ENCODE assay signal across 22 cellular contexts in the genomic region with DNA sequence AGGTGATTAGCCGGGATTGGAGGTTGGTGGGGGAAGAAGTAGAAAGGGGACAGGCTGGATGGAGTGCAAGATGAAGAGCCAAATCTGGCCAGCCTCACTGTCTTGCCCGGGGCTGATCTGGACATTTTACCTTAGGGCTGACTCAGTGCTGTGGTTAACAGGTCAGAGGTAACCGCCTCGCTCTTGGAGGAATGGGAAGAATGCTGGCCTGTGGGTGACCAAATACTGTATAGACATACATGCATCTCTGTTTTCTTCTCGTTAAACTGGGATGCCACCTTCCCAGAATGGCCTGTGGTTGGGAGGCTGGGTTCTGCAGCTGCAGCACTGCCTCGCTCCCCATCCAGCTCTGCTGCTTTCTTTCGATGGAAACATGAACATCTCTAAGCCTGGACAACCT.
A peak's percentile ranks its signal among the peaks of the same experiment; 100 is the strongest.
DNase-seq lines count a peak whose midpoint lies in the region; ATAC-seq and TF ChIP-seq lines count a peak whose summit lies in the region.
"Had no signal": no experiment of that assay in that cellular context is flagged by ENCODE, and none has a peak within 500 bp of the region (broad histone marks: within the 10 kb centered on the region; RNA-seq: fewer than 3 reads in every experiment).

No MANE protein-coding gene starts in this region.

- H3K36me3 ChIP-seq in RWPE2 (ENCODE audit: low read depth) = no peaks in the 10 kb centered on the region
- H3K36me3 ChIP-seq: stomach, transverse colon had no signal

- H3K4me3 ChIP-seq in RWPE2 (ENCODE audit: severe bottlenecking) = no peak overlapping the region
- H3K4me3 ChIP-seq: coronary artery, stomach, transverse colon had no signal

- H3K27me3 ChIP-seq in RWPE2 (ENCODE audit: insufficient read depth, poor library complexity, severe bottlenecking) = peaks cover 13% of the 10 kb centered on the region

- peak; percentile 93 for ATAC-seq in RWPE2 (ENCODE audit: low read depth)
- ATAC-seq in stimulated activated memory B cell treated with anti-CD40 and anti-IgM and Interleukin-4, amounts not matched to agents 10 μg/mL and 1 μg/mL and 100 μg/mL, for 72 hours = peak; percentile 18
- ATAC-seq: activated T-cell treated with anti-CD3 and anti-CD28 coated beads, Interleukin-2, amount 50 U/mL, for 72 hours; right cardiac atrium had no signal

- H3K4me1 Mint-ChIP-seq in stimulated activated memory B cell treated with anti-CD40 and anti-IgM and Interleukin-4, amounts not matched to agents 10 μg/mL and 1 μg/mL and 100 μg/mL, for 72 hours = no peaks in the 10 kb centered on the region

- no peak for TF ChIP-seq CTCF in RWPE2 (IDR thresholded peaks at IDR 0.05; ENCODE audit: poor library complexity, severe bottlenecking)

- H3K27ac ChIP-seq in RWPE2 (ENCODE audit: poor library complexity, severe bottlenecking) = no peak overlapping the region
- H3K27ac ChIP-seq: coronary artery, KMS-11, stomach, transverse colon had no signal

- H3K9me3 Mint-ChIP-seq in stimulated activated memory B cell treated with anti-CD40 and anti-IgM and Interleukin-4, amounts not matched to agents 10 μg/mL and 1 μg/mL and 100 μg/mL, for 72 hours = peaks cover 2% of the 10 kb centered on the region
- H3K9me3 Mint-ChIP-seq: activated T-cell treated with anti-CD3 and anti-CD28 coated beads, Interleukin-2, amount 50 U/mL, for 72 hours had no signal

- DNase-seq in HT-29 (ENCODE audit: low spot score) (peak; percentile 12), RWPE2 (ENCODE audit: low spot score) (no peak), glomerular visceral epithelial cell (ENCODE audit: extremely low spot score) (peak; percentile 67), UCSD-AML1 (lab: John Stamatoyannopoulos, UW; ENCODE audit: unreplicated experiment) (no peak), activated gamma-delta T cell treated with Interleukin-2 at 50 U/mL for 16 hours (no peak), C1 segment of cervical spinal cord (lab: John Stamatoyannopoulos, UW) (no peak)
- DNase-seq in activated T-cell treated with anti-CD3 and anti-CD28 coated beads, Interleukin-2, amount 50 U/mL, for 48 hours = no peak
- DNase-seq: activated CD4-positive, alpha-beta T cell treated with anti-CD3 and anti-CD28 coated beads for 4 hours; activated T-cell treated with anti-CD3 and anti-CD28 coated beads, Interleukin-2, amount 50 U/mL, for 72 hours; AML-193; DND-41; endodermal cell; HCEC 1CT; mesenchymal stem cell; NCI-H82; right cardiac atrium; stomach; transverse colon had no signal

- no peak overlapping the region for H3K27ac Mint-ChIP-seq in stimulated activated memory B cell treated with anti-CD40 and anti-IgM and Interleukin-4, amounts not matched to agents 10 μg/mL and 1 μg/mL and 100 μg/mL, for 72 hours
- H3K27ac Mint-ChIP-seq: activated naive CD8-positive, alpha-beta T cell; activated T-cell treated with anti-CD3 and anti-CD28 coated beads, Interleukin-2, amount 50 U/mL, for 72 hours; endodermal cell had no signal

- no peaks in the 10 kb centered on the region for H3K9me3 ChIP-seq in RWPE2 (ENCODE audit: severe bottlenecking)
- H3K9me3 ChIP-seq: stomach, transverse colon had no signal

- no peaks in the 10 kb centered on the region for H3K36me3 Mint-ChIP-seq in stimulated activated memory B cell treated with anti-CD40 and anti-IgM and Interleukin-4, amounts not matched to agents 10 μg/mL and 1 μg/mL and 100 μg/mL, for 72 hours
- H3K36me3 Mint-ChIP-seq: activated naive CD8-positive, alpha-beta T cell had no signal

- H3K27me3 Mint-ChIP-seq in stimulated activated memory B cell treated with anti-CD40 and anti-IgM and Interleukin-4, amounts not matched to agents 10 μg/mL and 1 μg/mL and 100 μg/mL, for 72 hours = peaks cover 44% of the 10 kb centered on the region

- H3K4me1 ChIP-seq in RWPE2 (ENCODE audit: insufficient read depth, poor library complexity, severe bottlenecking) = no peaks in the 10 kb centered on the region

- H3K4me3 Mint-ChIP-seq in stimulated activated memory B cell treated with anti-CD40 and anti-IgM and Interleukin-4, amounts not matched to agents 10 μg/mL and 1 μg/mL and 100 μg/mL, for 72 hours = no peak overlapping the region
- H3K4me3 Mint-ChIP-seq: activated naive CD8-positive, alpha-beta T cell; activated T-cell treated with anti-CD3 and anti-CD28 coated beads, Interleukin-2, amount 50 U/mL, for 72 hours; endodermal cell had no signal

Comparison
In these comparisons a context has a peak if more than half of its experiments do, and no peak if none do; other contexts are left out.
1. DNase-seq: peak in HT-29 (single experiment) and glomerular visceral epithelial cell (single experiment); none in RWPE2 (single experiment), UCSD-AML1 (single experiment), activated gamma-delta T cell treated with Interleukin-2 at 50 U/mL for 16 hours (single experiment), activated T-cell treated with anti-CD3 and anti-CD28 coated beads, Interleukin-2, amount 50 U/mL, for 48 hours (0 of 2) and C1 segment of cervical spinal cord (0 of 14).